Comparison of ENCODE assay signal across 19 cellular contexts in the genomic region with DNA sequence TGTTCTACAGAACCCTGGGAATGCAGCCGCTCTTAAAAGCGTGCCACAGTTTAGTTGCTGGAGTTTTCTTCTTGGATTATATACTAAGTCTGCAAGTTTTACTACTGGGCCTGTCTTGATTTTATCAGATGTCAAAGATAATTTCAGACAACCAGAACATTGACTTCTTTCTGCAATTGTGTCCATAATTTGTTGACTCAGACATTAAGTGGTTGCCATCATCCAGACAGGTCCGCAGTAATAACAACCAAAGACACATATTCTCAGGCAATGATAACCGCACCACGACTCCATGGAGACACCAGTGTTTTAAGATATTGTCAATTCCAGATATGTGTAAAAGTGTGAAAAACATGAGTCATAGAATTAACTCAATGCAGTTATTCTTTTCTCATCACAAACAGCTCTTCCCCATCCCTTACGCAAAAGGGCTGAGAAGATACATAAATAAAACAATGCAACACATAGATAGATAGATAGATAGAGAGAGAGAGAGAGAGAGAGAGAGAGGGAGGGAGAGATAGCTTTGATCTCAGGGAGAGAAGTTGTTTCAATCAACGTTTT.
"Had no signal": no experiment of that assay in that cellular context is flagged by ENCODE, and none has a peak within 500 bp of the region (broad histone marks: within the 10 kb centered on the region; RNA-seq: fewer than 3 reads in every experiment).

No MANE protein-coding gene starts in this region.

- H2AFZ ChIP-seq: neural progenitor cell had no signal

- H3K4me1 ChIP-seq: foreskin keratinocyte, neural progenitor cell had no signal

- H3K36me3 Mint-ChIP-seq: activated CD4-positive, alpha-beta memory T cell treated with anti-CD3 and anti-CD28 coated beads for 36 hours; stimulated activated effector memory CD8-positive, alpha-beta T cell treated with anti-CD3 and anti-CD28 coated beads, Interleukin-12 subunit alpha, Interleukin-12 subunit beta, amount 100 ng/mL, for 72 hours had no signal

- H3K9me3 ChIP-seq: lower lobe of right lung, tibial artery had no signal

- H3K4me3 Mint-ChIP-seq: activated CD4-positive, alpha-beta memory T cell treated with anti-CD3 and anti-CD28 coated beads for 36 hours; activated naive CD4-positive, alpha-beta T cell treated with anti-CD3 and anti-CD28 coated beads for 36 hours; activated naive CD8-positive, alpha-beta T cell treated with anti-CD3 and anti-CD28 coated beads, Interleukin-2, amount 10 ng/mL, durations not matched to agents 7 days and 5 days; activated T-cell treated with anti-CD3 and anti-CD28 coated beads, Interleukin-2, amount 50 U/mL, for 72 hours; naive thymus-derived CD4-positive, alpha-beta T cell; neural progenitor cell; stimulated activated effector memory CD8-positive, alpha-beta T cell treated with anti-CD3 and anti-CD28 coated beads, Interleukin-12 subunit alpha, Interleukin-12 subunit beta, amount 100 ng/mL, for 72 hours; stimulated activated naive CD8-positive, alpha-beta T cell treated with anti-CD3 and anti-CD28 coated beads, Interleukin-15, amount 100 ng/mL, for 72 hours had no signal

- ATAC-seq: lower lobe of right lung; naive thymus-derived CD4-positive, alpha-beta T cell; stimulated activated naive CD8-positive, alpha-beta T cell treated with anti-CD3 and anti-CD28 coated beads, Interleukin-15, amount 100 ng/mL, for 72 hours had no signal

- H3K36me3 ChIP-seq: lower lobe of right lung, neural progenitor cell, tibial artery had no signal

- DNase-seq: activated CD4-positive, alpha-beta memory T cell treated with anti-CD3 and anti-CD28 coated beads for 36 hours; activated CD4-positive, alpha-beta T cell treated with anti-CD3 and anti-CD28 coated beads for 48 hours; activated effector memory CD4-positive, alpha-beta T cell treated with Interleukin-2 at 50 U/mL for 16 hours; activated naive CD4-positive, alpha-beta T cell treated with anti-CD3 and anti-CD28 coated beads for 36 hours; activated naive CD8-positive, alpha-beta T cell treated with anti-CD3 and anti-CD28 coated beads, Interleukin-2, amount 10 ng/mL, durations not matched to agents 7 days and 5 days; activated T-cell treated with anti-CD3 and anti-CD28 coated beads, Interleukin-2, amount 50 U/mL, for 72 hours; amygdala; cortex of kidney; kidney; lower lobe of right lung; naive thymus-derived CD4-positive, alpha-beta T cell; stimulated activated CD4-positive, alpha-beta T cell treated with anti-CD3 and anti-CD28 coated beads, Interleukin-1b, Interleukin-23, amount 100 ng/mL, for 48 hours; stimulated activated naive CD8-positive, alpha-beta T cell treated with anti-CD3 and anti-CD28 coated beads, Interleukin-15, amount 100 ng/mL, for 72 hours; tibial artery had no signal

- H3K4me1 Mint-ChIP-seq: activated naive CD8-positive, alpha-beta T cell treated with anti-CD3 and anti-CD28 coated beads, Interleukin-2, amount 10 ng/mL, durations not matched to agents 7 days and 5 days; stimulated activated naive CD8-positive, alpha-beta T cell treated with anti-CD3 and anti-CD28 coated beads, Interleukin-15, amount 100 ng/mL, for 72 hours had no signal

- FAIRE-seq: endometrium, kidney had no signal

- H3K4me3 ChIP-seq: lower lobe of right lung, neural progenitor cell, tibial artery had no signal

- H3K27ac Mint-ChIP-seq: activated CD4-positive, alpha-beta memory T cell treated with anti-CD3 and anti-CD28 coated beads for 36 hours; activated naive CD4-positive, alpha-beta T cell treated with anti-CD3 and anti-CD28 coated beads for 36 hours; activated naive CD8-positive, alpha-beta T cell treated with anti-CD3 and anti-CD28 coated beads, Interleukin-2, amount 10 ng/mL, durations not matched to agents 7 days and 5 days; activated T-cell treated with anti-CD3 and anti-CD28 coated beads, Interleukin-2, amount 50 U/mL, for 72 hours; naive thymus-derived CD4-positive, alpha-beta T cell; neural progenitor cell; progenitor cell of endocrine pancreas; stimulated activated effector memory CD8-positive, alpha-beta T cell treated with anti-CD3 and anti-CD28 coated beads, Interleukin-12 subunit alpha, Interleukin-12 subunit beta, amount 100 ng/mL, for 72 hours had no signal

- H3K27ac ChIP-seq: foreskin keratinocyte, lower lobe of right lung, neural progenitor cell, tibial artery had no signal

- H3K4me2 ChIP-seq: neural progenitor cell had no signal

- H3K9me3 Mint-ChIP-seq: activated CD4-positive, alpha-beta memory T cell treated with anti-CD3 and anti-CD28 coated beads for 36 hours; activated naive CD4-positive, alpha-beta T cell treated with anti-CD3 and anti-CD28 coated beads for 36 hours; activated naive CD8-positive, alpha-beta T cell treated with anti-CD3 and anti-CD28 coated beads, Interleukin-2, amount 10 ng/mL, durations not matched to agents 7 days and 5 days; activated T-cell treated with anti-CD3 and anti-CD28 coated beads, Interleukin-2, amount 50 U/mL, for 72 hours; stimulated activated naive CD8-positive, alpha-beta T cell treated with anti-CD3 and anti-CD28 coated beads, Interleukin-15, amount 100 ng/mL, for 72 hours had no signal

- H3K9ac ChIP-seq: neural progenitor cell had no signal
